Comparison of ENCODE assay signal across 1 cellular context in the genomic region with DNA sequence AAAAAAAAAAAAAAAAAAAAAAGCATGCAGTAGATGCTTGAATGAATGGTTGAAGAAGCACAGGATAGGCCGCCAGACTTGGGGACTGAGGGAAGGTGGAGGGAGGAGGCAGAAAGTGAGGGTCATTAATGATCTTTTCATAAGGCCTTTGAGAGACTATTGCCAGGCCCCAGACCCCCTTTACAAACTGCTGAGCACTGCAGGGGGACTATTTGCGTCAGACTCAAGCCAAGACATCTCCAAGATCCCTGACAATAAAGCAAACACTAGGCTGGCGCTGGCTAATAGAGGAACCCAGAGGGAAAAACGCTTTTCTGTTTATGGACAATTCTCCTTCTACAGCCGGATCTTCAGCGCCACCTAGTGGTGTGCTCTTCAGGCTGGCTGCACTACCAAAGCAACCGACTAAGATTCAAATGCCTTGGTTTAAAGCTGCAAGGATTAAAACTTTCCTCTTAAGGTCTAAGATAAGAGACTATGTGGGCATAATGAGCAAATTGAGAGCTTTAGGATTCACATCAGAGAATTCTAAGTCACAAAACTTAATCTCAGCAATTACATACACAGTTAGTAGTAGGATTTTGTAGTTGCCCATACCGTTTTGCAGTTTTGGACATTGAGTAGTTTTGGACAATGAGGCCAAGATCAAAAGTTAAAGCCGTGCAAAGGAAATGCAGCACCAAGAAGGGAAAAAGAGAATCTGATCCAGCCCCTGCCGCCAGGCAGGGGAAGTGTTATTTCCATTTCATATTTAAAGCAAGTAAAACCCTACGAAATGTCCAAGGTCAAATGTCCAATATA.
TF ChIP-seq lines count a peak whose summit lies in the region.

No MANE protein-coding gene starts in this region.

TF ChIP-seq in SK-N-SH treated with all-trans-retinoic acid at 6 μM for 48 hours, 23 proteins besides CTCF, POLR2A, EP300 and RAD21 (continued from another document):
- TF ChIP-seq, protein P1, sequence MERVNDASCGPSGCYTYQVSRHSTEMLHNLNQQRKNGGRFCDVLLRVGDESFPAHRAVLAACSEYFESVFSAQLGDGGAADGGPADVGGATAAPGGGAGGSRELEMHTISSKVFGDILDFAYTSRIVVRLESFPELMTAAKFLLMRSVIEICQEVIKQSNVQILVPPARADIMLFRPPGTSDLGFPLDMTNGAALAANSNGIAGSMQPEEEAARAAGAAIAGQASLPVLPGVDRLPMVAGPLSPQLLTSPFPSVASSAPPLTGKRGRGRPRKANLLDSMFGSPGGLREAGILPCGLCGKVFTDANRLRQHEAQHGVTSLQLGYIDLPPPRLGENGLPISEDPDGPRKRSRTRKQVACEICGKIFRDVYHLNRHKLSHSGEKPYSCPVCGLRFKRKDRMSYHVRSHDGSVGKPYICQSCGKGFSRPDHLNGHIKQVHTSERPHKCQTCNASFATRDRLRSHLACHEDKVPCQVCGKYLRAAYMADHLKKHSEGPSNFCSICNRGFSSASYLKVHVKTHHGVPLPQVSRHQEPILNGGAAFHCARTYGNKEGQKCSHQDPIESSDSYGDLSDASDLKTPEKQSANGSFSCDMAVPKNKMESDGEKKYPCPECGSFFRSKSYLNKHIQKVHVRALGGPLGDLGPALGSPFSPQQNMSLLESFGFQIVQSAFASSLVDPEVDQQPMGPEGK (CRISPR knock-in tag; IDR thresholded peaks at IDR 0.05; ENCODE audit: borderline replicate concordance): no peak
- TF ChIP-seq, protein P2, sequence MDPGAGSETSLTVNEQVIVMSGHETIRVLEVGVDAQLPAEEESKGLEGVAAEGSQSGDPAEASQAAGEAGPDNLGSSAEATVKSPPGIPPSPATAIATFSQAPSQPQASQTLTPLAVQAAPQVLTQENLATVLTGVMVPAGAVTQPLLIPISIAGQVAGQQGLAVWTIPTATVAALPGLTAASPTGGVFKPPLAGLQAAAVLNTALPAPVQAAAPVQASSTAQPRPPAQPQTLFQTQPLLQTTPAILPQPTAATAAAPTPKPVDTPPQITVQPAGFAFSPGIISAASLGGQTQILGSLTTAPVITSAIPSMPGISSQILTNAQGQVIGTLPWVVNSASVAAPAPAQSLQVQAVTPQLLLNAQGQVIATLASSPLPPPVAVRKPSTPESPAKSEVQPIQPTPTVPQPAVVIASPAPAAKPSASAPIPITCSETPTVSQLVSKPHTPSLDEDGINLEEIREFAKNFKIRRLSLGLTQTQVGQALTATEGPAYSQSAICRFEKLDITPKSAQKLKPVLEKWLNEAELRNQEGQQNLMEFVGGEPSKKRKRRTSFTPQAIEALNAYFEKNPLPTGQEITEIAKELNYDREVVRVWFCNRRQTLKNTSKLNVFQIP (CRISPR knock-in tag; IDR thresholded peaks at IDR 0.05; ENCODE audit: borderline replicate concordance, low read depth): no peak
